Comparison of ENCODE assay signal across 12 cellular contexts in genomic region chr2:159084395-159085370, GRCh38.
A peak's percentile ranks its signal among the peaks of the same experiment; 100 is the strongest.
DNase-seq lines count a peak whose midpoint lies in the region; ATAC-seq and TF ChIP-seq lines count a peak whose summit lies in the region.
"Had no signal": no experiment of that assay in that cellular context is flagged by ENCODE, and none has a peak within 500 bp of the region (broad histone marks: within the 10 kb centered on the region; RNA-seq: fewer than 3 reads in every experiment).

No MANE protein-coding gene starts in this region.

- H4K20me1 ChIP-seq in neural progenitor cell (ENCODE audit: low read depth) = no peaks in the 10 kb centered on the region

- H3K4me2 ChIP-seq in neural progenitor cell = no peak overlapping the region

- peaks cover 5% of the 10 kb centered on the region for H3K9me3 Mint-ChIP-seq in neural progenitor cell
- H3K9me3 Mint-ChIP-seq: H9; T-helper 2 cell treated with Interferon-gamma antibody and Interleukin-4, amounts not matched to agents 5 μg/mL and 100 μg/mL, for 36 hours had no signal

- H3K27ac ChIP-seq in adrenal gland (peak overlapping the region in 4 of 5 donors; percentile 15 to 78 (median 36)), neural progenitor cell (no peak overlapping the region)

- peak in 6 of 7 donors; percentile 49 to 73 (median 65) for DNase-seq in adrenal gland
- peak; percentile 85 for DNase-seq in fibroblast of mammary gland (ENCODE audit: low read depth)
- DNase-seq in neural progenitor cell (ENCODE audit: low spot score) = no peak
- DNase-seq: activated naive CD8-positive, alpha-beta T cell treated with anti-CD3 and anti-CD28 coated beads, Interleukin-2, amount 10 ng/mL, durations not matched to agents 7 days and 5 days; H9; naive thymus-derived CD4-positive, alpha-beta T cell had no signal

- no peak for TF ChIP-seq CTCF in adrenal gland (IDR thresholded peaks at IDR 0.05)
- TF ChIP-seq CTCF in fibroblast of mammary gland (conservative IDR thresholded peaks at IDR 0.05; ENCODE audit: control insufficient read depth, insufficient read depth, low read depth, low read length) = no peak
- TF ChIP-seq CTCF in neural progenitor cell (IDR thresholded peaks at IDR 0.05) = no peak

- H3K4me3 ChIP-seq in adrenal gland = no peak overlapping the region
- no peak overlapping the region for H3K4me3 ChIP-seq in fibroblast of mammary gland (ENCODE audit: control insufficient read depth, low read depth, low read length)
- no peak overlapping the region for H3K4me3 ChIP-seq in neural progenitor cell
- H3K4me3 ChIP-seq: GM12878 had no signal

- 35 to 42% (median 39%) methylated on average over 7 of the region's 7 CpGs for WGBS in adrenal gland, 4 donors

- H3K27ac Mint-ChIP-seq in neural progenitor cell = peak overlapping the region; percentile 48
- H3K27ac Mint-ChIP-seq: activated naive CD8-positive, alpha-beta T cell treated with anti-CD3 and anti-CD28 coated beads, Interleukin-2, amount 10 ng/mL, durations not matched to agents 7 days and 5 days; T-helper 2 cell treated with Interferon-gamma antibody and Interleukin-4, amounts not matched to agents 5 μg/mL and 100 μg/mL, for 36 hours had no signal

- H3K9me3 ChIP-seq in adrenal gland (replicated peaks in 1 of 3) = no peaks in the 10 kb centered on the region
- no peaks in the 10 kb centered on the region for H3K9me3 ChIP-seq in neural progenitor cell (ENCODE audit: low read depth)

- intact Hi-C loops in adrenal gland (cut with DNase I) = no loop called here

- H3K4me3 Mint-ChIP-seq in neural progenitor cell = no peak overlapping the region
- H3K4me3 Mint-ChIP-seq: activated naive CD8-positive, alpha-beta T cell treated with anti-CD3 and anti-CD28 coated beads, Interleukin-2, amount 10 ng/mL, durations not matched to agents 7 days and 5 days; H9; naive thymus-derived CD4-positive, alpha-beta T cell; T-helper 2 cell treated with Interferon-gamma antibody and Interleukin-4, amounts not matched to agents 5 μg/mL and 100 μg/mL, for 36 hours had no signal

- no peaks in the 10 kb centered on the region for H3K36me3 ChIP-seq in adrenal gland (replicated peaks in 1 of 2)
- H3K36me3 ChIP-seq in neural progenitor cell = no peaks in the 10 kb centered on the region

- H2AFZ ChIP-seq in neural progenitor cell (replicated peaks) = no peak overlapping the region

- no peak for TF ChIP-seq POLR2A in adrenal gland (IDR thresholded peaks at IDR 0.05)

- H3K36me3 Mint-ChIP-seq in neural progenitor cell = peaks cover 3% of the 10 kb centered on the region
- H3K36me3 Mint-ChIP-seq: activated naive CD8-positive, alpha-beta T cell treated with anti-CD3 and anti-CD28 coated beads, Interleukin-2, amount 10 ng/mL, durations not matched to agents 7 days and 5 days had no signal

- no peaks in the 10 kb centered on the region for H3F3A ChIP-seq in neural progenitor cell (ENCODE audit: low read depth)

- H3K4me1 ChIP-seq in adrenal gland (replicated peaks in 1 of 2) (peaks cover 10 to 35% of the 10 kb centered on the region in 2 donors), neural progenitor cell (no peaks in the 10 kb centered on the region)

- peaks cover 5% of the 10 kb centered on the region for H3K27me3 Mint-ChIP-seq in neural progenitor cell (ENCODE audit: insufficient read depth, low read depth)
- H3K27me3 Mint-ChIP-seq: activated naive CD8-positive, alpha-beta T cell treated with anti-CD3 and anti-CD28 coated beads, Interleukin-2, amount 10 ng/mL, durations not matched to agents 7 days and 5 days; naive thymus-derived CD4-positive, alpha-beta T cell had no signal

- H3K79me2 ChIP-seq in neural progenitor cell (ENCODE audit: low read depth) = no peaks in the 10 kb centered on the region

- H3K4me1 Mint-ChIP-seq in neural progenitor cell = peaks cover 30% of the 10 kb centered on the region

- no peaks in the 10 kb centered on the region for H3K27me3 ChIP-seq in adrenal gland
- H3K27me3 ChIP-seq in neural progenitor cell = no peaks in the 10 kb centered on the region

- no peak for ATAC-seq in activated CD4-positive, CD25-positive, alpha-beta regulatory T cell treated with anti-CD3 and anti-CD28 coated beads, Interleukin-2, amount 50 U/mL, for 24 hours
- no peak for ATAC-seq in GM18498 (IDR thresholded peaks at IDR 0.05; ENCODE audit: unreplicated experiment)
- ATAC-seq in HG02642 (IDR thresholded peaks at IDR 0.05; ENCODE audit: poor library complexity, unreplicated experiment) = no peak
- no peak for ATAC-seq in GM19395 (IDR thresholded peaks at IDR 0.05; ENCODE audit: unreplicated experiment)
- ATAC-seq: GM12878; naive thymus-derived CD4-positive, alpha-beta T cell had no signal

- H3K9ac ChIP-seq in neural progenitor cell = no peak overlapping the region
